In the genomic region with DNA sequence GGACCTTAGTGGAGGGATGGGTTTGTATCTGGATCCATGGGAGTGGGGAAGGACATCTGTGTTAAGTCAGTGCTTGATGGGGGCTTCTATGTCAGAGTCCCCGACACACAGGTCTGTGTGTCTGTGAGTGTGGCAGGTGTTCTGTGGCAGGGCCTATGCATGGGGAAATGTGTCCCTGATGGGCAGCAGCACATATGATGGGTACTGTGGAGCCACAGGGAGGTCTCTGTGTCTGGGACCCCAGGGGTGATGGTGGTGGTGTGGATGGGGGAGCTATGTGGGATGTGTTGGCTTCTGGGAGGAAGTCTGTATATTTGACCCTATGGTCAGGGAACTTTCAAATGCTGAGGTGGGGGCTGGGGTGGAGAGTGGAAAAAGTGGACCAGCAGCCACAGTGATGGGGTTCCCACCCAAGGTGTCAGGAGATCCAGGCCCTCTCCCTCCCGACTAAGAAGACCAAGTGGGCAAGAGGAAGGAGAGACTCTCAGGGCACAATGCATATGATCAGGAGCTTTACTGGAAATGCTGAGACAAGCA, we compare ENCODE assay signal across 18 cellular contexts. TPM values are rescaled to one million over a fixed set of nuclear protein-coding genes. Genes with fewer than 3 reads are reported as not detected.
A peak's percentile ranks its signal among the peaks of the same experiment; 100 is the strongest.
DNase-seq lines count a peak whose midpoint lies in the region; ATAC-seq and TF ChIP-seq lines count a peak whose summit lies in the region.
"Had no signal": no experiment of that assay in that cellular context is flagged by ENCODE, and none has a peak within 500 bp of the region (broad histone marks: within the 10 kb centered on the region; RNA-seq: fewer than 3 reads in every experiment).

No MANE protein-coding gene starts in this region.

- H3K4me1 ChIP-seq in SK-N-SH (ENCODE audit: control insufficient read depth in 1 of 2, insufficient read depth in 2 of 2, low read depth in 1 of 2, low read length in 1 of 2) = peaks cover 5 to 16% of the 10 kb centered on the region in 2 experiments; a peak in 3 of 4 replicates
- peaks cover 46% of the 10 kb centered on the region for H3K4me1 ChIP-seq in PC-3 (ENCODE audit: insufficient read depth, low read length)
- H3K4me1 ChIP-seq in esophagus muscularis mucosa = peaks cover 18 to 47% (median 41%) of the 10 kb centered on the region in 4 donors
- peaks cover 32% of the 10 kb centered on the region for H3K4me1 ChIP-seq in psoas muscle

- H3K9me3 ChIP-seq in SK-N-SH (no peaks in the 10 kb centered on the region), PC-3 (ENCODE audit: low read length) (no peaks in the 10 kb centered on the region), esophagus muscularis mucosa (no peaks in the 10 kb centered on the region), psoas muscle (no peaks in the 10 kb centered on the region)
- H3K9me3 ChIP-seq: mucosa of descending colon had no signal

- CTCF ChIA-PET in SK-N-SH (lab: Yijun Ruan, JAX) (interaction anchor here (1.3 to 3.1 kb wide), 2 partner anchors 29 to 93 kb away, joined by 4 to 16 read pairs; no protein-coding TSS in a partner anchor), PC-3 (lab: Charles Lee) (no interaction called here), T-cell (lab: Charles Lee) (no interaction called here)

- H3K79me2 ChIP-seq in SK-N-SH (ENCODE audit: insufficient read depth) (no peaks in the 10 kb centered on the region), PC-3 (ENCODE audit: low read length) (0 out of 2 replicates have a peak, but pooled peaks cover under 1% of the 10 kb centered on the region)

- peak overlapping the region; percentile 30; the same call in 1 of the 2 replicates for H3K9ac ChIP-seq in SK-N-SH
- peak overlapping the region; percentile 5; the same call in 1 of the 2 replicates for H3K9ac ChIP-seq in PC-3 (ENCODE audit: low read length)

- H3K36me3 Mint-ChIP-seq in T-cell = no peaks in the 10 kb centered on the region
- H3K36me3 Mint-ChIP-seq: CD4-positive, alpha-beta memory T cell had no signal

- TF ChIP-seq RAD21 in SK-N-SH (IDR thresholded peaks at IDR 0.05; ENCODE audit: low read length) = no peak

- no peaks in the 10 kb centered on the region for H3K9me3 Mint-ChIP-seq in T-cell

- H3K27me3 Mint-ChIP-seq in T-cell = peaks cover 15 to 31% of the 10 kb centered on the region in 2 donors

- H3K4me3 ChIP-seq in SK-N-SH (ENCODE audit: low read depth in 2 of 2, low read length in 1 of 2) (no peak overlapping the region), PC-3 (ENCODE audit: low read length) (no peak overlapping the region), esophagus muscularis mucosa (no peak overlapping the region), psoas muscle (no peak overlapping the region)
- H3K4me3 ChIP-seq: mucosa of descending colon had no signal

- H3K4me2 ChIP-seq in SK-N-SH (peak overlapping the region; percentile 47; the same call in 1 of the 2 replicates), PC-3 (ENCODE audit: low read length) (no peak overlapping the region)

- BruUV-seq in PC-3 (replicated peaks; lab: Mats Ljungman, UMichigan) = no TSS peak

- 64% methylated on average over 1 of the region's 2 CpGs for WGBS in SK-N-SH (ENCODE audit: low lambda C conversion rate)
- WGBS in esophagus muscularis mucosa = 92% methylated on average over 2 of the region's 2 CpGs
- 45 to 70% (median 67%) methylated on average over 2 of the region's 2 CpGs for WGBS in psoas muscle, 3 donors

- H3K36me3 ChIP-seq in SK-N-SH (replicated peaks in 1 of 2; ENCODE audit: control insufficient read depth in 1 of 2, insufficient read depth in 2 of 2, low read length in 1 of 2) (no peaks in the 10 kb centered on the region), PC-3 (ENCODE audit: low read depth, low read length) (peaks cover 32% of the 10 kb centered on the region; the same call in 1 of the 2 replicates), esophagus muscularis mucosa (no peaks in the 10 kb centered on the region), psoas muscle (ENCODE audit: insufficient read depth in 1 of 2, low read depth in 1 of 2) (no peaks in the 10 kb centered on the region)

- H4K20me1 ChIP-seq in SK-N-SH (ENCODE audit: insufficient read depth) = no peaks in the 10 kb centered on the region
- H4K20me1 ChIP-seq in PC-3 (ENCODE audit: low read length) = no peaks in the 10 kb centered on the region

- intact Hi-C loops in PC-3 (cut with micrococcal nuclease) (loop anchor here (5.0 kb wide), 1 partner anchor 78 kb away; no protein-coding TSS in a partner anchor), esophagus muscularis mucosa (cut with DNase I) (no loop called here), psoas muscle (cut with DNase I) (no loop called here)

- peak overlapping the region in 1 of 2 experiments; percentile 49; a peak in 1 of 4 replicates for H3K27ac ChIP-seq in SK-N-SH (ENCODE audit: low read depth in 2 of 2, low read length in 1 of 2)
- H3K27ac ChIP-seq in PC-3 (ENCODE audit: low read length) = peak overlapping the region; percentile 96
- H3K27ac ChIP-seq in esophagus muscularis mucosa (replicated peaks in 1 of 4) = peak overlapping the region; percentile 48 to 62 (median 56)
- peak overlapping the region; percentile 60 for H3K27ac ChIP-seq in psoas muscle
- H3K27ac ChIP-seq: 22Rv1 had no signal

- H3K9me2 ChIP-seq in SK-N-SH (no peaks in the 10 kb centered on the region), PC-3 (replicated peaks; ENCODE audit: low read length) (no peaks in the 10 kb centered on the region)

- H2AFZ ChIP-seq in SK-N-SH (ENCODE audit: low read depth) = no peak overlapping the region
- H2AFZ ChIP-seq in PC-3 (ENCODE audit: low read length) = no peak overlapping the region

- H3K27me3 ChIP-seq in SK-N-SH (ENCODE audit: insufficient read depth) (no peaks in the 10 kb centered on the region), PC-3 (ENCODE audit: low read length) (no peaks in the 10 kb centered on the region), esophagus muscularis mucosa (peaks cover 0 to 35% (median 0%) of the 10 kb centered on the region in 4 donors), psoas muscle (ENCODE audit: insufficient read depth in 3 of 3, low read length in 2 of 3) (no peaks in the 10 kb centered on the region)

- no peak overlapping the region for H3K4me3 Mint-ChIP-seq in T-cell

- DNase-seq in SK-N-SH (no peak), PC-3 (no peak), esophagus muscularis mucosa (ENCODE audit: extremely low spot score) (no peak), psoas muscle (peak in 1 of 2 donors; percentile 23), T-cell (no peak), NCI-H1105 treated with DMSO at 0.1 percent for 48 hours (lab: John Stamatoyannopoulos, UW) (no peak)
- DNase-seq: activated CD4-positive, alpha-beta T cell treated with anti-CD3 and anti-CD28 coated beads for 4 hours; activated gamma-delta T cell; CD4-positive, alpha-beta memory T cell; GDM1; mucosa of descending colon; NCI-H1092 treated with DMSO at 0.1 percent for 48 hours had no signal

- POLR2A ChIA-PET in SK-N-SH (lab: Yijun Ruan, JAX) = no interaction called here
- POLR2A ChIA-PET in PC-3 (lab: Charles Lee; ENCODE audit: unreplicated experiment) = no interaction called here
- POLR2A ChIA-PET in T-cell (lab: Charles Lee) = no interaction called here

- TF ChIP-seq EP300 in SK-N-SH (IDR thresholded peaks at IDR 0.05; ENCODE audit: borderline replicate concordance in 1 of 2, low read depth in 1 of 2, low read length in 1 of 2) (no peak), esophagus muscularis mucosa (IDR thresholded peaks at IDR 0.05) (no peak)

- TF ChIP-seq CTCF in SK-N-SH (IDR thresholded peaks at IDR 0.05) = no peak
- TF ChIP-seq CTCF in PC-3 (conservative IDR thresholded peaks at IDR 0.05; ENCODE audit: low read depth, low read length) = no peak
- no peak for TF ChIP-seq CTCF in esophagus muscularis mucosa (IDR thresholded peaks at IDR 0.05)
- TF ChIP-seq CTCF in psoas muscle (IDR thresholded peaks at IDR 0.05) = no peak

- no peak overlapping the region for H3K27ac Mint-ChIP-seq in T-cell

- H3F3A ChIP-seq in SK-N-SH (replicated peaks; ENCODE audit: insufficient read depth) (peaks cover 3% of the 10 kb centered on the region), PC-3 (ENCODE audit: low read length, unreplicated experiment) (peaks cover 41% of the 10 kb centered on the region)

- H3K4me1 Mint-ChIP-seq in T-cell = peaks cover 14 to 44% (median 25%) of the 10 kb centered on the region in 3 donors

- ATAC-seq in SK-N-SH treated with all-trans-retinoic acid at 6 μM for 48 hours = no peak
- no peak for ATAC-seq in PC-3
- no peak for ATAC-seq in psoas muscle
- ATAC-seq in T-cell (replicated peaks in 1 of 4) = no peak
- no peak for ATAC-seq in GM18868 (IDR thresholded peaks at IDR 0.05; ENCODE audit: unreplicated experiment)
- ATAC-seq: mucosa of descending colon had no signal

- no peak for TF ChIP-seq POLR2A in esophagus muscularis mucosa (IDR thresholded peaks at IDR 0.05; ENCODE audit: low read depth)

RNA-seq across cellular contexts. Expression of a gene that starts 16.5 kb away (rescaled TPM):
- 3.2 and 5.4 TPM in 2 replicates for polyA plus RNA-seq in SK-N-SH (2012; rRNA removed)
- 2.9 TPM in 2 replicates for polyA plus RNA-seq in SK-N-SH (2012; cell fraction: cytosol; rRNA removed)
- polyA plus RNA-seq in SK-N-SH (2012; cell fraction: nucleus; rRNA removed) = 1.9 and 3.3 TPM in 2 replicates
- 2,144 and 2,979 TPM in 2 replicates for total RNA-seq in PC-3 (2014; rRNA removed)
- 1 to 10 TPM in 3 of 4 donors, under 1 TPM in 1; 0.83 to 8.4 (median 4.5) TPM for total RNA-seq in esophagus muscularis mucosa
- total RNA-seq in psoas muscle = 1 to 10 TPM in 3 of 4 donors, under 1 TPM in 1; 0.39 to 3.9 (median 1.9) TPM
- polyA plus RNA-seq in psoas muscle = 1 to 10 TPM in 2 of 3 donors, under 1 TPM in 1; 0.56 to 2.2 (median 1.6) TPM
- 1 to 10 TPM in 3 of 5 donors, not detected in 2; 2.7 to 3.8 (median 3.3) TPM for total RNA-seq in T-cell
- total RNA-seq: CD4-positive, alpha-beta memory T cell; HepG2 had no signal
- polyA plus RNA-seq: CD4-positive, alpha-beta memory T cell had no signal

RNA-seq across cellular contexts. Expression of a gene that starts 24.9 kb away (rescaled TPM):
- polyA plus RNA-seq in SK-N-SH (2012; rRNA removed) = 0.34 and 0.56 TPM in 2 replicates
- polyA plus RNA-seq in SK-N-SH (2012; cell fraction: cytosol; rRNA removed) = 0.18 and 0.20 TPM in 2 replicates
- polyA plus RNA-seq in SK-N-SH (2012; cell fraction: nucleus; rRNA removed) = 0.99 and 1.1 TPM in 2 replicates
- 0.98 and 1.2 TPM in 2 replicates for total RNA-seq in PC-3 (2014; rRNA removed)
- total RNA-seq in esophagus muscularis mucosa = under 1 TPM in 2 of 4 donors, not detected in 2; 0.29 to 0.33 TPM
- total RNA-seq in psoas muscle = under 1 TPM in 1 of 4 donors, not detected in 3; 0.77 TPM
- under 1 TPM in 2 of 3 donors, not detected in 1; 0.01 to 0.05 TPM for polyA plus RNA-seq in psoas muscle
- under 1 TPM in 1 of 5 donors, not detected in 4; 0.35 TPM for total RNA-seq in T-cell
- total RNA-seq: CD4-positive, alpha-beta memory T cell; HepG2 had no signal
- polyA plus RNA-seq: CD4-positive, alpha-beta memory T cell; HepG2; keratinocyte had no signal

RNA-seq across cellular contexts. Expression of a gene that starts 41.8 kb away (rescaled TPM):
- polyA plus RNA-seq in SK-N-SH (2012; rRNA removed) (0.80 and 1.9 TPM in 2 replicates), psoas muscle (under 1 TPM in 2 of 3 donors, not detected in 1; 0.03 to 0.14 TPM)
- 0.42 and 0.83 TPM in 2 replicates for polyA plus RNA-seq in SK-N-SH (2012; cell fraction: cytosol; rRNA removed)
- 1.1 and 1.8 TPM in 2 replicates for polyA plus RNA-seq in SK-N-SH (2012; cell fraction: nucleus; rRNA removed)
- total RNA-seq in PC-3 (2014; rRNA removed) (1,688 and 2,042 TPM in 2 replicates), esophagus muscularis mucosa (under 1 TPM in 2 of 4 donors, not detected in 2; 0.19 to 0.42 TPM), psoas muscle (not detected), T-cell (1 to 10 TPM in 1 of 5 donors, under 1 TPM in 2, not detected in 2; 0.30 to 1.0 (median 0.76) TPM)
- total RNA-seq: CD4-positive, alpha-beta memory T cell; HepG2; mucosa of descending colon; T-helper 1 cell treated with Interleukin-12 subunit alpha and Interleukin-12 subunit beta and Interleukin-4 antibody, amounts not matched to agents 30 ng/mL and 1 ng/mL, for 36 hours had no signal
- polyA plus RNA-seq: CD4-positive, alpha-beta memory T cell; HepG2 had no signal

RNA-seq across cellular contexts. Expression of a gene that starts 57.8 kb away (rescaled TPM):
- 14.9 and 17.4 TPM in 2 replicates for polyA plus RNA-seq in SK-N-SH (2012; rRNA removed)
- polyA plus RNA-seq in SK-N-SH (2012; cell fraction: cytosol; rRNA removed) = 8.1 and 10.8 TPM in 2 replicates
- 21.6 and 31.9 TPM in 2 replicates for polyA plus RNA-seq in SK-N-SH (2012; cell fraction: nucleus; rRNA removed)
- 19.8 and 30.1 TPM in 2 replicates for total RNA-seq in PC-3 (2014; rRNA removed)
- total RNA-seq in esophagus muscularis mucosa = under 1 TPM in 1 of 4 donors, not detected in 3; 0.11 TPM
- total RNA-seq in psoas muscle = 10 to 100 TPM in 1 of 4 donors, 1 to 10 TPM in 2, under 1 TPM in 1; 0.11 to 14.0 (median 2.9) TPM
- polyA plus RNA-seq in psoas muscle = under 1 TPM; 0.13 to 0.44 (median 0.24) TPM
- total RNA-seq in T-cell = under 1 TPM in 2 of 5 donors, not detected in 3; 0.09 to 0.12 TPM
- total RNA-seq: CD4-positive, alpha-beta memory T cell; T-helper 1 cell treated with Interleukin-12 subunit alpha and Interleukin-12 subunit beta and Interleukin-4 antibody, amounts not matched to agents 30 ng/mL and 1 ng/mL, for 36 hours had no signal
- polyA plus RNA-seq: CD4-positive, alpha-beta memory T cell had no signal

Comparison
In these comparisons a context has a peak if more than half of its experiments do, and no peak if none do; other contexts are left out.
1. RNA of a gene that starts 16.5 kb away (total RNA-seq): 2,144 to 2,979 TPM in PC-3; 0.83 to 8.4 TPM in esophagus muscularis mucosa, 2.7 to 3.8 TPM in T-cell and 0.39 to 3.9 TPM in psoas muscle; every median in the first group is over 100 times any median in the second.
2. RNA of a gene that starts 41.8 kb away (total RNA-seq): 1,688 to 2,042 TPM in PC-3; 0.30 to 1.0 TPM in T-cell, 0.19 to 0.42 TPM in esophagus muscularis mucosa and not detected in psoas muscle; every median in the first group is over 100 times any median in the second.